ENCODE assay signal across 17 cellular contexts in genomic region chr3:157280786-157281185, GRCh38.
"Had no signal": no experiment of that assay in that cellular context is flagged by ENCODE, and none has a peak within 500 bp of the region (broad histone marks: within the 10 kb centered on the region; RNA-seq: fewer than 3 reads in every experiment).

No MANE protein-coding gene starts in this region.

- H3K36me3 Mint-ChIP-seq: activated naive CD4-positive, alpha-beta T cell treated with anti-CD3 and anti-CD28 coated beads, Interleukin-2, amount 50 U/mL, for 72 hours; stimulated activated memory B cell treated with anti-CD40 and anti-IgM and Interleukin-4, amounts not matched to agents 10 μg/mL and 1 μg/mL and 100 μg/mL, for 72 hours; WTC11 had no signal

- H3K4me1 ChIP-seq: colonic mucosa, parathyroid adenoma, right lobe of liver, spleen had no signal

- H3K36me3 ChIP-seq: cardiac muscle cell, colonic mucosa, neutrophil, right lobe of liver, spleen, upper lobe of right lung had no signal

- H3K27me3 ChIP-seq: cardiac muscle cell, colonic mucosa, neutrophil, right lobe of liver, spleen, upper lobe of right lung had no signal

- H3K4me3 ChIP-seq: cardiac muscle cell, colonic mucosa, right lobe of liver, spleen, upper lobe of right lung had no signal

- H2AFZ ChIP-seq: parathyroid adenoma had no signal

- H3K27me3 Mint-ChIP-seq: activated CD4-positive, alpha-beta T cell treated with anti-CD3 and anti-CD28 coated beads for 36 hours; naive thymus-derived CD4-positive, alpha-beta T cell; stimulated activated memory B cell treated with anti-CD40 and anti-IgM and Interleukin-4, amounts not matched to agents 10 μg/mL and 1 μg/mL and 100 μg/mL, for 72 hours had no signal

- H3K4me3 Mint-ChIP-seq: activated CD4-positive, alpha-beta T cell treated with anti-CD3 and anti-CD28 coated beads for 36 hours; naive thymus-derived CD4-positive, alpha-beta T cell; stimulated activated memory B cell treated with anti-CD40 and anti-IgM and Interleukin-4, amounts not matched to agents 10 μg/mL and 1 μg/mL and 100 μg/mL, for 72 hours; WTC11 had no signal

- H3K27ac Mint-ChIP-seq: activated CD4-positive, alpha-beta T cell treated with anti-CD3 and anti-CD28 coated beads for 36 hours; activated naive CD4-positive, alpha-beta T cell treated with anti-CD3 and anti-CD28 coated beads, Interleukin-2, amount 50 U/mL, for 72 hours; naive thymus-derived CD4-positive, alpha-beta T cell; stimulated activated memory B cell treated with anti-CD40 and anti-IgM and Interleukin-4, amounts not matched to agents 10 μg/mL and 1 μg/mL and 100 μg/mL, for 72 hours; WTC11 had no signal

- DNase-seq: activated CD4-positive, alpha-beta T cell treated with anti-CD3 and anti-CD28 coated beads for 36 hours; activated CD4-positive, alpha-beta T cell treated with anti-CD3 and anti-CD28 coated beads, Interleukin-2, amount 50 U/mL, for 48 hours; activated gamma-delta T cell treated with Interleukin-2 at 50 U/mL for 16 hours; amniotic stem cell; colonic mucosa; mesendoderm; naive thymus-derived CD4-positive, alpha-beta T cell; right lobe of liver; spleen; stimulated activated CD4-positive, alpha-beta T cell treated with anti-CD3 and anti-CD28 coated beads, Interleukin-4, amount 100 ng/mL, for 4 hours; upper lobe of right lung had no signal

- H3K9me3 ChIP-seq: colonic mucosa, neutrophil, right lobe of liver, spleen, upper lobe of right lung had no signal

- H3K4me1 Mint-ChIP-seq: stimulated activated memory B cell treated with anti-CD40 and anti-IgM and Interleukin-4, amounts not matched to agents 10 μg/mL and 1 μg/mL and 100 μg/mL, for 72 hours had no signal

- H3K27ac ChIP-seq: cardiac muscle cell, colonic mucosa, neutrophil, parathyroid adenoma, right lobe of liver, spleen, upper lobe of right lung had no signal

- H3K79me2 ChIP-seq: parathyroid adenoma had no signal

- H3K9me3 Mint-ChIP-seq: stimulated activated memory B cell treated with anti-CD40 and anti-IgM and Interleukin-4, amounts not matched to agents 10 μg/mL and 1 μg/mL and 100 μg/mL, for 72 hours; WTC11 had no signal

- H3K9ac ChIP-seq: parathyroid adenoma had no signal
